In the genomic region with DNA sequence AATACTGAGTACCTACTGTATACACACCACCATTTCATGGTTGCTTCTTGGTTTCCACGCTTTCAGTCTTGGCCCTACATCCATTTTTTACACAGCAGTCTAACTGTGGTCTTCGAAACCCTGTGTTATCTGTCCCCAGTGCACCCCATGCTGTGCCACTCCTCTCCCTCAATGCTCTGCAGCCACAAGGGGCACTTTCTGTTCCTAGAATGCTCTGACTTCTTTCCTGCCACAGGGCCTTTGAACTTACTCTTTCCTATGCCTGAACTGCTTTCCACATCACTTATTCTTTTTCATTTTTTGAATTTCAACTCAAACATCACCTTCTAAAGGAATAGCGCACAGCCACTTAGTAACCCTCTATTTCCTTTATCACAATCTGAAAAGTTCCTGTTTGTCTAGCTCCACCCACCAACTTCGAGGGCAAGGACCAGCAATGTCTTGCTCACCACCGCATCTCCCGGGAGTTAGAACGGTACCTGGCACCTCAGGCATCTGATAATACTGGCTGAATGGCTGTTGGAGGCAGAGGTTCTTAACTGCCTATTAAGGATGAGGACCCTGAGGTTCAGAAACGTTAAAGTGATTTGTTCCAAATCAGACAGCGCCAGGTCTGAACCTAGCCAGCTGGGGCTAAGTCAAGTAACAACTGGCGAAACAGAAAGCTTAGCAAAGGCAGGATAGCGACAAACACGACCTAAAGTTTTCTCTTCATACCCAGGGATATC, we compare ENCODE assay signal across 8 cellular contexts. TPM values are rescaled to one million over a fixed set of nuclear protein-coding genes. Genes with fewer than 3 reads are reported as not detected.
DNase-seq lines count a peak whose midpoint lies in the region; ATAC-seq, FAIRE-seq and TF ChIP-seq lines count a peak whose summit lies in the region.

No MANE protein-coding gene starts in this region.

- H3K18ac ChIP-seq in neuronal stem cell (ENCODE audit: low read length), result peak overlapping the region; percentile 91

- peaks cover 15% of the 10 kb centered on the region for H3K4me1 ChIP-seq in endothelial cell of umbilical vein (ENCODE audit: control insufficient read depth, extremely low read depth, insufficient read depth, low read length)
- peaks cover 5 to 8% of the 10 kb centered on the region in 2 donors for H3K4me1 ChIP-seq in neuronal stem cell (ENCODE audit: control insufficient read depth in 2 of 2, insufficient read depth in 1 of 2, low read depth in 1 of 2, low read length in 2 of 2)
- no peaks in the 10 kb centered on the region for H3K4me1 ChIP-seq in urinary bladder (ENCODE audit: insufficient read depth)

- intact Hi-C loops in endothelial cell of umbilical vein (cut with micrococcal nuclease), result loop anchor here (1.0 to 5.0 kb wide), 5 partner anchors 49 to 423 kb away; a partner anchor contains a TSS

- no peak overlapping the region for H2AK5ac ChIP-seq in neuronal stem cell (ENCODE audit: low read depth, low read length)

- no peak overlapping the region for H2BK5ac ChIP-seq in neuronal stem cell (ENCODE audit: low read length)

- peak; percentile 35 for TF ChIP-seq CTCF in GM12864 (IDR thresholded peaks at IDR 0.05; ENCODE audit: low read depth, low read length, missing control alignments)
- no peak for TF ChIP-seq CTCF in endothelial cell of umbilical vein (IDR thresholded peaks at IDR 0.05; ENCODE audit: extremely low read depth in 1 of 2, insufficient read depth in 1 of 2, low read depth in 1 of 2, low read length in 2 of 2)

- peak overlapping the region; percentile 60 for H3K27ac ChIP-seq in endothelial cell of umbilical vein (ENCODE audit: insufficient read depth, low read depth, low read length)
- H3K27ac ChIP-seq in neuronal stem cell (replicated peaks; ENCODE audit: low read length), result peak overlapping the region; percentile 33
- H3K27ac ChIP-seq in urinary bladder (ENCODE audit: low read depth), result peak overlapping the region; percentile 87

- H2AFZ ChIP-seq in endothelial cell of umbilical vein (ENCODE audit: low read depth, low read length) (peak overlapping the region; percentile 93), neuronal stem cell (ENCODE audit: low read length) (peak overlapping the region; percentile 73)

- H3K27me3 ChIP-seq in endothelial cell of umbilical vein (ENCODE audit: control insufficient read depth in 2 of 2, insufficient read depth in 2 of 2, low read length in 2 of 2), result no peaks in the 10 kb centered on the region
- H3K27me3 ChIP-seq in neuronal stem cell (ENCODE audit: control insufficient read depth in 3 of 3, insufficient read depth in 3 of 3, low read depth in 1 of 3, low read length in 3 of 3), result no peaks in the 10 kb centered on the region

- CTCF ChIA-PET in endothelial cell of umbilical vein (lab: Charles Lee), result interaction anchor here (0.9 to 2.5 kb wide), 6 partner anchors 7 to 426 kb away, joined by 3 to 14 read pairs (median 4); a partner anchor contains a TSS

- peak; percentile 26 for ATAC-seq in GM21825 (IDR thresholded peaks at IDR 0.05; ENCODE audit: unreplicated experiment)

- DNase-seq in GM12864 (ENCODE audit: low read depth) (no peak), Kasumi-1 (lab: John Stamatoyannopoulos, UW) (peak; percentile 40 to 53), endothelial cell of umbilical vein (ENCODE audit: low read depth, low spot score) (no peak), neuronal stem cell (ENCODE audit: low spot score) (peak; percentile 3), NCI-H1436 treated with DMSO at 0.1 percent for 48 hours (lab: John Stamatoyannopoulos, UW) (no peak)
- peak; percentile 45 for DNase-seq in activated CD4-positive, CD25-positive, alpha-beta regulatory T cell treated with anti-CD3 and anti-CD28 coated beads, Interleukin-2, amount 50 U/mL, for 72 hours

- H3K9me3 ChIP-seq in endothelial cell of umbilical vein (replicated peaks; ENCODE audit: control insufficient read depth, insufficient read depth, low read length), result no peaks in the 10 kb centered on the region
- peaks cover 0 to 18% of the 10 kb centered on the region in 2 donors for H3K9me3 ChIP-seq in neuronal stem cell (replicated peaks in 1 of 2; ENCODE audit: control insufficient read depth in 2 of 2, insufficient read depth in 1 of 2, low read depth in 1 of 2, low read length in 2 of 2)

- no peak overlapping the region for H2BK12ac ChIP-seq in neuronal stem cell (ENCODE audit: low read length)

- peak overlapping the region; percentile 87 for H3K9ac ChIP-seq in endothelial cell of umbilical vein (replicated peaks; ENCODE audit: extremely low read depth, insufficient read depth, low read length)
- peak overlapping the region; percentile 87 for H3K9ac ChIP-seq in neuronal stem cell (ENCODE audit: low read depth, low read length, poor library complexity)

- no peak overlapping the region for H3K23ac ChIP-seq in neuronal stem cell (ENCODE audit: low read depth, low read length, poor library complexity)

- H3K14ac ChIP-seq in neuronal stem cell (ENCODE audit: low read length), result no peak overlapping the region

- H3K4me3 ChIP-seq in GM12864 (ENCODE audit: low read depth, low read length) (peak overlapping the region; percentile 77), endothelial cell of umbilical vein (replicated peaks in 1 of 3; ENCODE audit: insufficient read depth in 1 of 3, low read depth in 1 of 3, low read length in 3 of 3) (peak overlapping the region; percentile 52 to 84 (median 69)), neuronal stem cell (ENCODE audit: low read length in 2 of 2) (peak overlapping the region; percentile 84 to 93), urinary bladder (ENCODE audit: low read depth, low read length) (peak overlapping the region; percentile 65)

- H3K79me1 ChIP-seq in neuronal stem cell (ENCODE audit: low read depth, low read length), result peaks cover 6% of the 10 kb centered on the region

- H3K4me2 ChIP-seq in endothelial cell of umbilical vein (ENCODE audit: insufficient read depth, low read length), result peak overlapping the region; percentile 83
- H3K4me2 ChIP-seq in neuronal stem cell (ENCODE audit: insufficient read depth, low read length, poor library complexity, severe bottlenecking), result peak overlapping the region; percentile 94

- H3K9me1 ChIP-seq in endothelial cell of umbilical vein (replicated peaks; ENCODE audit: control insufficient read depth, extremely low read depth, insufficient read depth, low read length), result no peaks in the 10 kb centered on the region

- H3K4ac ChIP-seq in neuronal stem cell (ENCODE audit: low read length), result no peak overlapping the region

- no peaks in the 10 kb centered on the region for H4K20me1 ChIP-seq in endothelial cell of umbilical vein (replicated peaks; ENCODE audit: control insufficient read depth, extremely low read depth, insufficient read depth, low read length)

- no peak overlapping the region for H2BK120ac ChIP-seq in neuronal stem cell (ENCODE audit: low read depth, low read length)

- H2BK15ac ChIP-seq in neuronal stem cell (ENCODE audit: low read length), result no peak overlapping the region

- FAIRE-seq in endothelial cell of umbilical vein (lab: Jason Lieb, UNC), result no peak

- no CpG with 5 or more reads among the region's 12 CpGs for WGBS in neuronal stem cell (ENCODE audit: extremely low coverage in 2 of 2, insufficient read length in 2 of 2, insufficient replicate concordance in 1 of 2), 2 donors
- 19% methylated on average over 12 of the region's 12 CpGs for WGBS in urinary bladder

- peak overlapping the region; percentile 31 for H4K8ac ChIP-seq in neuronal stem cell (ENCODE audit: low read depth, low read length)

- BruUV-seq in endothelial cell of umbilical vein (replicated peaks; lab: Mats Ljungman, UMichigan), result TSS peak; percentile 71

- TF ChIP-seq POLR2A in endothelial cell of umbilical vein (IDR thresholded peaks at IDR 0.05; ENCODE audit: low read depth, low read length), result no peak

- H3K36me3 ChIP-seq in endothelial cell of umbilical vein (ENCODE audit: control insufficient read depth in 2 of 2, extremely low read depth in 1 of 2, insufficient read depth in 2 of 2, low read length in 2 of 2) (no peaks in the 10 kb centered on the region), neuronal stem cell (replicated peaks in 1 of 2; ENCODE audit: control insufficient read depth in 2 of 2, insufficient read depth in 2 of 2, low read length in 2 of 2) (peaks cover 9 to 72% of the 10 kb centered on the region in 2 donors), urinary bladder (ENCODE audit: insufficient read depth) (peaks cover 2% of the 10 kb centered on the region)

- dilution Hi-C loops in endothelial cell of umbilical vein (cut with MboI; ENCODE audit: extremely low pct_ligation_motif_present, low sequenced_read_pairs), result no loop called here

- H3K79me2 ChIP-seq in endothelial cell of umbilical vein (ENCODE audit: control insufficient read depth, insufficient read depth, low read length), result peaks cover 7% of the 10 kb centered on the region

- POLR2A ChIA-PET in endothelial cell of umbilical vein (lab: Charles Lee), result interaction anchor here (0.8 to 1.9 kb wide), 3 partner anchors 8 to 50 kb away, joined by 3 to 6 read pairs (median 5); a partner anchor contains a TSS

- no peak overlapping the region for H4K91ac ChIP-seq in neuronal stem cell (ENCODE audit: low read depth, low read length, poor library complexity)

RNA-seq across cellular contexts. Expression of a gene that starts 0.6 kb away (rescaled TPM):
- total RNA-seq in endothelial cell of umbilical vein, result 38.1 and 43.9 TPM in 2 replicates
- 35.2 and 48.2 TPM in 2 replicates for polyA plus RNA-seq in endothelial cell of umbilical vein
- polyA plus RNA-seq in endothelial cell of umbilical vein (2011; cell fraction: cytosol; rRNA removed), result 31.7 and 31.8 TPM in 2 replicates
- 37.9 and 48.0 TPM in 2 replicates for polyA plus RNA-seq in endothelial cell of umbilical vein (2011; cell fraction: nucleus; rRNA removed)
- polyA plus RNA-seq in endothelial cell of umbilical vein (2012), result 29.1 and 39.5 TPM in 2 replicates
- 65.5 and 68.3 TPM in 2 replicates for polyA minus RNA-seq in endothelial cell of umbilical vein
- polyA minus RNA-seq in endothelial cell of umbilical vein (2011; cell fraction: cytosol; rRNA and poly(A)+ RNA removed), result 48.7 TPM
- 25.1 and 46.2 TPM in 2 replicates for polyA minus RNA-seq in endothelial cell of umbilical vein (2011; cell fraction: nucleus; rRNA and poly(A)+ RNA removed)
- polyA plus RNA-seq in neuronal stem cell (2013, experiment 1 of 2), result 67.7 TPM
- polyA plus RNA-seq in neuronal stem cell (2013, experiment 2 of 2), result 67.9 TPM
- total RNA-seq in urinary bladder, result 42.4 TPM
- polyA plus RNA-seq in urinary bladder, result 22.7 TPM

RNA-seq across cellular contexts. Expression of a gene that starts 49.6 kb away (rescaled TPM):
- total RNA-seq in endothelial cell of umbilical vein (8.5 and 9.5 TPM in 2 replicates), urinary bladder (6.2 TPM)
- polyA plus RNA-seq in endothelial cell of umbilical vein (11.9 and 16.0 TPM in 2 replicates), urinary bladder (6.7 TPM)
- 12.0 and 13.0 TPM in 2 replicates for polyA plus RNA-seq in endothelial cell of umbilical vein (2011; cell fraction: cytosol; rRNA removed)
- polyA plus RNA-seq in endothelial cell of umbilical vein (2011; cell fraction: nucleus; rRNA removed), result 7.3 and 8.5 TPM in 2 replicates
- 9.8 and 10.6 TPM in 2 replicates for polyA plus RNA-seq in endothelial cell of umbilical vein (2012)
- 32.9 and 37.1 TPM in 2 replicates for polyA minus RNA-seq in endothelial cell of umbilical vein
- polyA minus RNA-seq in endothelial cell of umbilical vein (2011; cell fraction: cytosol; rRNA and poly(A)+ RNA removed), result 1.1 TPM
- polyA minus RNA-seq in endothelial cell of umbilical vein (2011; cell fraction: nucleus; rRNA and poly(A)+ RNA removed), result 5.8 and 6.3 TPM in 2 replicates
- polyA plus RNA-seq in neuronal stem cell (2013, experiment 1 of 2), result 2.4 TPM
- polyA plus RNA-seq in neuronal stem cell (2013, experiment 2 of 2), result 2.6 TPM

RNA-seq across cellular contexts. Expression of a gene that starts 49.9 kb away (rescaled TPM):
- total RNA-seq in endothelial cell of umbilical vein (10.3 and 12.4 TPM in 2 replicates), urinary bladder (7.3 TPM)
- polyA plus RNA-seq in endothelial cell of umbilical vein (8.9 and 9.1 TPM in 2 replicates), urinary bladder (7.8 TPM)
- 4.4 and 6.4 TPM in 2 replicates for polyA plus RNA-seq in endothelial cell of umbilical vein (2011; cell fraction: cytosol; rRNA removed)
- 44.1 and 44.9 TPM in 2 replicates for polyA plus RNA-seq in endothelial cell of umbilical vein (2011; cell fraction: nucleus; rRNA removed)
- polyA plus RNA-seq in endothelial cell of umbilical vein (2012), result 7.5 and 11.9 TPM in 2 replicates
- 9.9 and 12.7 TPM in 2 replicates for polyA minus RNA-seq in endothelial cell of umbilical vein
- polyA minus RNA-seq in endothelial cell of umbilical vein (2011; cell fraction: cytosol; rRNA and poly(A)+ RNA removed), result 1.8 TPM
- polyA minus RNA-seq in endothelial cell of umbilical vein (2011; cell fraction: nucleus; rRNA and poly(A)+ RNA removed), result 14.0 and 14.3 TPM in 2 replicates
- 4.6 TPM for polyA plus RNA-seq in neuronal stem cell (2013, experiment 1 of 2)
- polyA plus RNA-seq in neuronal stem cell (2013, experiment 2 of 2), result 4.7 TPM

RNA-seq across cellular contexts. Expression of a gene that starts 59.2 kb away (rescaled TPM):
- total RNA-seq in endothelial cell of umbilical vein, result 226 and 236 TPM in 2 replicates
- 318 and 375 TPM in 2 replicates for polyA plus RNA-seq in endothelial cell of umbilical vein
- polyA plus RNA-seq in endothelial cell of umbilical vein (2011; cell fraction: cytosol; rRNA removed), result 169 and 199 TPM in 2 replicates
- 42.3 and 49.2 TPM in 2 replicates for polyA plus RNA-seq in endothelial cell of umbilical vein (2011; cell fraction: nucleus; rRNA removed)
- polyA plus RNA-seq in endothelial cell of umbilical vein (2012), result 312 and 360 TPM in 2 replicates
- 37.0 and 38.1 TPM in 2 replicates for polyA minus RNA-seq in endothelial cell of umbilical vein
- 82.0 TPM for polyA minus RNA-seq in endothelial cell of umbilical vein (2011; cell fraction: cytosol; rRNA and poly(A)+ RNA removed)
- 12.7 and 20.0 TPM in 2 replicates for polyA minus RNA-seq in endothelial cell of umbilical vein (2011; cell fraction: nucleus; rRNA and poly(A)+ RNA removed)
- 290 TPM for polyA plus RNA-seq in neuronal stem cell (2013, experiment 1 of 2)
- polyA plus RNA-seq in neuronal stem cell (2013, experiment 2 of 2), result 288 TPM
- 67.9 TPM for total RNA-seq in urinary bladder
- polyA plus RNA-seq in urinary bladder, result 193 TPM

Comparison
In these comparisons a context has a peak if more than half of its experiments do, and no peak if none do; other contexts are left out.
1. DNase-seq: peak in Kasumi-1 (2 of 2), activated CD4-positive, CD25-positive, alpha-beta regulatory T cell treated with anti-CD3 and anti-CD28 coated beads, Interleukin-2, amount 50 U/mL, for 72 hours (single experiment) and neuronal stem cell (single experiment); none in GM12864 (single experiment), endothelial cell of umbilical vein (single experiment) and NCI-H1436 treated with DMSO at 0.1 percent for 48 hours (single experiment).
2. H3K27ac ChIP-seq: peak in every context shown above with its lines; median percentile 87 in urinary bladder; 60 in endothelial cell of umbilical vein; 33 in neuronal stem cell.
3. Peak in every context shown above with its lines, with median percentiles within 50 percentile points of each other: H3K4me3 ChIP-seq.